In genomic region chr9:137408651-137409405, GRCh38 we compare ENCODE assay signal across 21 cellular contexts. TPM values are rescaled to one million over a fixed set of nuclear protein-coding genes. Genes with fewer than 3 reads are reported as not detected.
"Had no signal": no experiment of that assay in that cellular context is flagged by ENCODE, and none has a peak within 500 bp of the region (broad histone marks: within the 10 kb centered on the region; RNA-seq: fewer than 3 reads in every experiment).

No MANE protein-coding gene starts in this region.

- ATAC-seq: esophagus mucosa, left lung, lower lobe of right lung, pancreas, right cardiac atrium had no signal

- H3K36me3 Mint-ChIP-seq: naive B cell, type B pancreatic cell had no signal

- DNase-seq: cortex of kidney; effector memory CD4-positive, alpha-beta T cell; hippocampal formation; lower lobe of right lung; mesendoderm; naive B cell; small intestine; stimulated activated CD4-positive, alpha-beta T cell treated with anti-CD3 and anti-CD28 coated beads, Interleukin-12 subunit alpha, Interleukin-12 subunit beta, amount 100 ng/mL, for 4 hours; stimulated activated naive CD4-positive, alpha-beta T cell; stomach; substantia nigra had no signal

- H3K27me3 Mint-ChIP-seq: naive B cell, progenitor cell of endocrine pancreas, type B pancreatic cell had no signal

- H3K4me3 Mint-ChIP-seq: type B pancreatic cell had no signal

- H3K27me3 ChIP-seq: pancreas had no signal

- H3K9me3 Mint-ChIP-seq: naive B cell, type B pancreatic cell had no signal

- H3K9me3 ChIP-seq: heart left ventricle, left lung, lower lobe of right lung, pancreas, stomach had no signal

- H3K4me3 ChIP-seq: heart left ventricle, left lung, lower lobe of right lung, pancreas, stomach had no signal

- H3K27ac ChIP-seq: left lung, lower lobe of right lung, stomach had no signal

- H3K27ac Mint-ChIP-seq: progenitor cell of endocrine pancreas, type B pancreatic cell had no signal

- H3K36me3 ChIP-seq: heart left ventricle, left lung, lower lobe of right lung, pancreas, stomach had no signal

RNA-seq across cellular contexts. Expression of gene ENTPD8, which starts 32.3 kb away (rescaled TPM):
- total RNA-seq: esophagus mucosa, frontal cortex, heart left ventricle, right cardiac atrium had no signal
- polyA plus RNA-seq: fibroblast of lung, heart left ventricle, neural cell, right cardiac atrium had no signal
